1 cellular context compared by ENCODE assay signal in genomic region chr1:67149179-67149770, GRCh38.
TF ChIP-seq lines count a peak whose summit lies in the region.

No MANE protein-coding gene starts in this region.

TF ChIP-seq in K562, 482 proteins besides CTCF, POLR2A, EP300 and RAD21 (continued from another document and continues in another):
- peak in 1 of 2 experiments; percentile 76; a peak in 1 of 4 replicates for TF ChIP-seq MLLT1 (IDR thresholded peaks at IDR 0.05)
- TF ChIP-seq SRF (CRISPR knock-in tag; IDR thresholded peaks at IDR 0.05), result no peak
- 0 out of 2 replicates have a peak, but pooled peaks have one; percentile 47 for TF ChIP-seq ZNF24 (IDR thresholded peaks at IDR 0.05)
- TF ChIP-seq ZNF785 (CRISPR knock-in tag; IDR thresholded peaks at IDR 0.05), result no peak
- no peak for TF ChIP-seq MEF2A (IDR thresholded peaks at IDR 0.05; ENCODE audit: control insufficient read depth, low read depth, low read length)
- TF ChIP-seq RFX7 (CRISPR knock-in tag; IDR thresholded peaks at IDR 0.05), result no peak
- TF ChIP-seq ATF7 (IDR thresholded peaks at IDR 0.05), result peak; percentile 35; the same call in 1 of the 2 replicates
- 0 out of 2 replicates have a peak, but pooled peaks have one; percentile 23 for TF ChIP-seq RB1 (IDR thresholded peaks at IDR 0.05; ENCODE audit: low read depth)
- no peak for TF ChIP-seq ZNF311 (CRISPR knock-in tag; IDR thresholded peaks at IDR 0.05)
- no peak for TF ChIP-seq NBN (IDR thresholded peaks at IDR 0.05; ENCODE audit: low read depth)
- TF ChIP-seq, protein P1, sequence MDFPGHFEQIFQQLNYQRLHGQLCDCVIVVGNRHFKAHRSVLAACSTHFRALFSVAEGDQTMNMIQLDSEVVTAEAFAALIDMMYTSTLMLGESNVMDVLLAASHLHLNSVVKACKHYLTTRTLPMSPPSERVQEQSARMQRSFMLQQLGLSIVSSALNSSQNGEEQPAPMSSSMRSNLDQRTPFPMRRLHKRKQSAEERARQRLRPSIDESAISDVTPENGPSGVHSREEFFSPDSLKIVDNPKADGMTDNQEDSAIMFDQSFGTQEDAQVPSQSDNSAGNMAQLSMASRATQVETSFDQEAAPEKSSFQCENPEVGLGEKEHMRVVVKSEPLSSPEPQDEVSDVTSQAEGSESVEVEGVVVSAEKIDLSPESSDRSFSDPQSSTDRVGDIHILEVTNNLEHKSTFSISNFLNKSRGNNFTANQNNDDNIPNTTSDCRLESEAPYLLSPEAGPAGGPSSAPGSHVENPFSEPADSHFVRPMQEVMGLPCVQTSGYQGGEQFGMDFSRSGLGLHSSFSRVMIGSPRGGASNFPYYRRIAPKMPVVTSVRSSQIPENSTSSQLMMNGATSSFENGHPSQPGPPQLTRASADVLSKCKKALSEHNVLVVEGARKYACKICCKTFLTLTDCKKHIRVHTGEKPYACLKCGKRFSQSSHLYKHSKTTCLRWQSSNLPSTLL (IDR thresholded peaks at IDR 0.05), result no peak
- TF ChIP-seq, protein P2, sequence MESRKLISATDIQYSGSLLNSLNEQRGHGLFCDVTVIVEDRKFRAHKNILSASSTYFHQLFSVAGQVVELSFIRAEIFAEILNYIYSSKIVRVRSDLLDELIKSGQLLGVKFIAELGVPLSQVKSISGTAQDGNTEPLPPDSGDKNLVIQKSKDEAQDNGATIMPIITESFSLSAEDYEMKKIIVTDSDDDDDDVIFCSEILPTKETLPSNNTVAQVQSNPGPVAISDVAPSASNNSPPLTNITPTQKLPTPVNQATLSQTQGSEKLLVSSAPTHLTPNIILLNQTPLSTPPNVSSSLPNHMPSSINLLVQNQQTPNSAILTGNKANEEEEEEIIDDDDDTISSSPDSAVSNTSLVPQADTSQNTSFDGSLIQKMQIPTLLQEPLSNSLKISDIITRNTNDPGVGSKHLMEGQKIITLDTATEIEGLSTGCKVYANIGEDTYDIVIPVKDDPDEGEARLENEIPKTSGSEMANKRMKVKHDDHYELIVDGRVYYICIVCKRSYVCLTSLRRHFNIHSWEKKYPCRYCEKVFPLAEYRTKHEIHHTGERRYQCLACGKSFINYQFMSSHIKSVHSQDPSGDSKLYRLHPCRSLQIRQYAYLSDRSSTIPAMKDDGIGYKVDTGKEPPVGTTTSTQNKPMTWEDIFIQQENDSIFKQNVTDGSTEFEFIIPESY (CRISPR knock-in tag; IDR thresholded peaks at IDR 0.05), result 0 out of 2 replicates have a peak, but pooled peaks have one; percentile 18
- peak; percentile 59 for TF ChIP-seq L3MBTL2 (IDR thresholded peaks at IDR 0.05)
- TF ChIP-seq, protein P3, sequence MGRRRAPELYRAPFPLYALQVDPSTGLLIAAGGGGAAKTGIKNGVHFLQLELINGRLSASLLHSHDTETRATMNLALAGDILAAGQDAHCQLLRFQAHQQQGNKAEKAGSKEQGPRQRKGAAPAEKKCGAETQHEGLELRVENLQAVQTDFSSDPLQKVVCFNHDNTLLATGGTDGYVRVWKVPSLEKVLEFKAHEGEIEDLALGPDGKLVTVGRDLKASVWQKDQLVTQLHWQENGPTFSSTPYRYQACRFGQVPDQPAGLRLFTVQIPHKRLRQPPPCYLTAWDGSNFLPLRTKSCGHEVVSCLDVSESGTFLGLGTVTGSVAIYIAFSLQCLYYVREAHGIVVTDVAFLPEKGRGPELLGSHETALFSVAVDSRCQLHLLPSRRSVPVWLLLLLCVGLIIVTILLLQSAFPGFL (CRISPR knock-in tag; IDR thresholded peaks at IDR 0.05), result no peak
- no peak for TF ChIP-seq SMARCE1 (IDR thresholded peaks at IDR 0.05)
- TF ChIP-seq ZFP91 (CRISPR knock-in tag; IDR thresholded peaks at IDR 0.05), result no peak
- TF ChIP-seq, protein P4, sequence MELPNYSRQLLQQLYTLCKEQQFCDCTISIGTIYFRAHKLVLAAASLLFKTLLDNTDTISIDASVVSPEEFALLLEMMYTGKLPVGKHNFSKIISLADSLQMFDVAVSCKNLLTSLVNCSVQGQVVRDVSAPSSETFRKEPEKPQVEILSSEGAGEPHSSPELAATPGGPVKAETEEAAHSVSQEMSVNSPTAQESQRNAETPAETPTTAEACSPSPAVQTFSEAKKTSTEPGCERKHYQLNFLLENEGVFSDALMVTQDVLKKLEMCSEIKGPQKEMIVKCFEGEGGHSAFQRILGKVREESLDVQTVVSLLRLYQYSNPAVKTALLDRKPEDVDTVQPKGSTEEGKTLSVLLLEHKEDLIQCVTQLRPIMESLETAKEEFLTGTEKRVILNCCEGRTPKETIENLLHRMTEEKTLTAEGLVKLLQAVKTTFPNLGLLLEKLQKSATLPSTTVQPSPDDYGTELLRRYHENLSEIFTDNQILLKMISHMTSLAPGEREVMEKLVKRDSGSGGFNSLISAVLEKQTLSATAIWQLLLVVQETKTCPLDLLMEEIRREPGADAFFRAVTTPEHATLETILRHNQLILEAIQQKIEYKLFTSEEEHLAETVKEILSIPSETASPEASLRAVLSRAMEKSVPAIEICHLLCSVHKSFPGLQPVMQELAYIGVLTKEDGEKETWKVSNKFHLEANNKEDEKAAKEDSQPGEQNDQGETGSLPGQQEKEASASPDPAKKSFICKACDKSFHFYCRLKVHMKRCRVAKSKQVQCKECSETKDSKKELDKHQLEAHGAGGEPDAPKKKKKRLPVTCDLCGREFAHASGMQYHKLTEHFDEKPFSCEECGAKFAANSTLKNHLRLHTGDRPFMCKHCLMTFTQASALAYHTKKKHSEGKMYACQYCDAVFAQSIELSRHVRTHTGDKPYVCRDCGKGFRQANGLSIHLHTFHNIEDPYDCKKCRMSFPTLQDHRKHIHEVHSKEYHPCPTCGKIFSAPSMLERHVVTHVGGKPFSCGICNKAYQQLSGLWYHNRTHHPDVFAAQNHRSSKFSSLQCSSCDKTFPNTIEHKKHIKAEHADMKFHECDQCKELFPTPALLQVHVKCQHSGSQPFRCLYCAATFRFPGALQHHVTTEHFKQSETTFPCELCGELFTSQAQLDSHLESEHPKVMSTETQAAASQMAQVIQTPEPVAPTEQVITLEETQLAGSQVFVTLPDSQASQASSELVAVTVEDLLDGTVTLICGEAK (IDR thresholded peaks at IDR 0.05), result no peak
- TF ChIP-seq, protein P4 (CRISPR knock-in tag; IDR thresholded peaks at IDR 0.05), result no peak
- peak; percentile 93 for TF ChIP-seq CC2D1A (IDR thresholded peaks at IDR 0.05)
- TF ChIP-seq, protein P5, sequence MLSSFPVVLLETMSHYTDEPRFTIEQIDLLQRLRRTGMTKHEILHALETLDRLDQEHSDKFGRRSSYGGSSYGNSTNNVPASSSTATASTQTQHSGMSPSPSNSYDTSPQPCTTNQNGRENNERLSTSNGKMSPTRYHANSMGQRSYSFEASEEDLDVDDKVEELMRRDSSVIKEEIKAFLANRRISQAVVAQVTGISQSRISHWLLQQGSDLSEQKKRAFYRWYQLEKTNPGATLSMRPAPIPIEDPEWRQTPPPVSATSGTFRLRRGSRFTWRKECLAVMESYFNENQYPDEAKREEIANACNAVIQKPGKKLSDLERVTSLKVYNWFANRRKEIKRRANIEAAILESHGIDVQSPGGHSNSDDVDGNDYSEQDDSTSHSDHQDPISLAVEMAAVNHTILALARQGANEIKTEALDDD (IDR thresholded peaks at IDR 0.05), result 0 out of 2 replicates have a peak, but pooled peaks have one; percentile 10
- no peak for TF ChIP-seq E2F5 (CRISPR knock-in tag; IDR thresholded peaks at IDR 0.05)
- TF ChIP-seq ZNF224 (CRISPR knock-in tag; IDR thresholded peaks at IDR 0.05), result no peak
- TF ChIP-seq, protein P6, sequence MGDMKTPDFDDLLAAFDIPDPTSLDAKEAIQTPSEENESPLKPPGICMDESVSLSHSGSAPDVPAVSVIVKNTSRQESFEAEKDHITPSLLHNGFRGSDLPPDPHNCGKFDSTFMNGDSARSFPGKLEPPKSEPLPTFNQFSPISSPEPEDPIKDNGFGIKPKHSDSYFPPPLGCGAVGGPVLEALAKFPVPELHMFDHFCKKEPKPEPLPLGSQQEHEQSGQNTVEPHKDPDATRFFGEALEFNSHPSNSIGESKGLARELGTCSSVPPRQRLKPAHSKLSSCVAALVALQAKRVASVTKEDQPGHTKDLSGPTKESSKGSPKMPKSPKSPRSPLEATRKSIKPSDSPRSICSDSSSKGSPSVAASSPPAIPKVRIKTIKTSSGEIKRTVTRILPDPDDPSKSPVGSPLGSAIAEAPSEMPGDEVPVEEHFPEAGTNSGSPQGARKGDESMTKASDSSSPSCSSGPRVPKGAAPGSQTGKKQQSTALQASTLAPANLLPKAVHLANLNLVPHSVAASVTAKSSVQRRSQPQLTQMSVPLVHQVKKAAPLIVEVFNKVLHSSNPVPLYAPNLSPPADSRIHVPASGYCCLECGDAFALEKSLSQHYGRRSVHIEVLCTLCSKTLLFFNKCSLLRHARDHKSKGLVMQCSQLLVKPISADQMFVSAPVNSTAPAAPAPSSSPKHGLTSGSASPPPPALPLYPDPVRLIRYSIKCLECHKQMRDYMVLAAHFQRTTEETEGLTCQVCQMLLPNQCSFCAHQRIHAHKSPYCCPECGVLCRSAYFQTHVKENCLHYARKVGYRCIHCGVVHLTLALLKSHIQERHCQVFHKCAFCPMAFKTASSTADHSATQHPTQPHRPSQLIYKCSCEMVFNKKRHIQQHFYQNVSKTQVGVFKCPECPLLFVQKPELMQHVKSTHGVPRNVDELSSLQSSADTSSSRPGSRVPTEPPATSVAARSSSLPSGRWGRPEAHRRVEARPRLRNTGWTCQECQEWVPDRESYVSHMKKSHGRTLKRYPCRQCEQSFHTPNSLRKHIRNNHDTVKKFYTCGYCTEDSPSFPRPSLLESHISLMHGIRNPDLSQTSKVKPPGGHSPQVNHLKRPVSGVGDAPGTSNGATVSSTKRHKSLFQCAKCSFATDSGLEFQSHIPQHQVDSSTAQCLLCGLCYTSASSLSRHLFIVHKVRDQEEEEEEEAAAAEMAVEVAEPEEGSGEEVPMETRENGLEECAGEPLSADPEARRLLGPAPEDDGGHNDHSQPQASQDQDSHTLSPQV (IDR thresholded peaks at IDR 0.05), result peak; percentile 41; the same call in 1 of the 2 replicates
- peak; percentile 60 for TF ChIP-seq CTCFL (IDR thresholded peaks at IDR 0.05; ENCODE audit: borderline replicate concordance, insufficient read depth, low read depth, low read length, poor library complexity, severe bottlenecking)
- peak; percentile 8; the same call in 1 of the 2 replicates for TF ChIP-seq STAG1 (CRISPR knock-in tag; IDR thresholded peaks at IDR 0.05; ENCODE audit: borderline replicate concordance)
- TF ChIP-seq SIRT6 (IDR thresholded peaks at IDR 0.05; ENCODE audit: low read depth, low read length), result no peak
